In the genomic region with DNA sequence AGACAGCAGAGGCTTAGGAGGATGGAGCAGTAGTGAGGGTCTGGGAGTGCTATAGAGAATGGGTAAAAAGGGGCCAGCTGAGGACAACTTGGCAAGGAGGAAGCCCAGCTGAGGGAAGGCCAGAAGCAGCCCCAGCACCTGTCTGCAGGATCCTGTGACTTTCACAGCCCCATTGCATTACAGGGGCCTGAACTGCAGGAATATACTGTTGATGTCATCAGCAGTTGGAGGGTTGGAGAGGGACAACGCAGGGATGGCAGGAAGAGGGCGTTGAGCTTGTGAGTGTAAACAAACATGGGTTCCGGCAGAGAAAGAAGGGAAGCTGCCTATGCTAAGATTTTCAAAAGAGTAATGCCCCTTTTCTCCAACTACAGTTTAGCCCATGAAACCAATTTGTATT, we compare ENCODE assay signal across 14 cellular contexts.
"Had no signal": no experiment of that assay in that cellular context is flagged by ENCODE, and none has a peak within 500 bp of the region (broad histone marks: within the 10 kb centered on the region; RNA-seq: fewer than 3 reads in every experiment).

No MANE protein-coding gene starts in this region.

- H3K27me3 ChIP-seq: sigmoid colon, suprapubic skin had no signal

- H3K27ac ChIP-seq: sigmoid colon, suprapubic skin, VCaP had no signal

- H3K36me3 ChIP-seq: sigmoid colon, suprapubic skin had no signal

- H3K9me3 ChIP-seq: sigmoid colon, suprapubic skin had no signal

- ATAC-seq: left colon; stimulated activated naive CD8-positive, alpha-beta T cell treated with anti-CD3 and anti-CD28 coated beads, Interleukin-15, Interleukin-2, amounts not matched to agents 100 U/mL and 50 U/mL, for 24 hours had no signal

- DNase-seq: activated CD4-positive, alpha-beta memory T cell treated with anti-CD3 and anti-CD28 coated beads for 36 hours; activated gamma-delta T cell treated with Interleukin-2 at 50 U/mL for 16 hours; activated naive CD8-positive, alpha-beta T cell treated with anti-CD3 and anti-CD28 coated beads for 36 hours; activated T-cell treated with anti-CD3 and anti-CD28 coated beads, Interleukin-2, amount 50 U/mL, for 72 hours; cerebellar nuclear complex; endodermal cell; left colon; sigmoid colon; stimulated activated CD4-positive, alpha-beta T cell treated with anti-CD3 and anti-CD28 coated beads, Interleukin-4, amount 100 ng/mL, for 1 hour; stimulated activated CD8-positive, alpha-beta memory T cell treated with anti-CD3 and anti-CD28 coated beads, Interleukin-4, amount 100 ng/mL, for 48 hours; stimulated activated naive CD8-positive, alpha-beta T cell treated with anti-CD3 and anti-CD28 coated beads, Interleukin-15, Interleukin-2, amounts not matched to agents 100 U/mL and 50 U/mL, for 24 hours; T-helper 9 cell had no signal

- H3K4me3 ChIP-seq: sigmoid colon, suprapubic skin had no signal
